In genomic region chr15:73923488-73924164, GRCh38 we compare ENCODE assay signal across 8 cellular contexts. TPM values are rescaled to one million over a fixed set of nuclear protein-coding genes. Genes with fewer than 3 reads are reported as not detected.
DNase-seq lines count a peak whose midpoint lies in the region; ATAC-seq, FAIRE-seq and TF ChIP-seq lines count a peak whose summit lies in the region.
"Had no signal": no experiment of that assay in that cellular context is flagged by ENCODE, and none has a peak within 500 bp of the region (broad histone marks: within the 10 kb centered on the region; RNA-seq: fewer than 3 reads in every experiment).

No MANE protein-coding gene starts in this region.

- peak overlapping the region; percentile 30 for H3K27ac ChIP-seq in keratinocyte (ENCODE audit: control insufficient read depth, insufficient read depth, low read length)

- peak overlapping the region; percentile 3 for H3K4me3 ChIP-seq in Loucy (ENCODE audit: low read length, poor library complexity, severe bottlenecking)
- no peak overlapping the region for H3K4me3 ChIP-seq in keratinocyte (ENCODE audit: control insufficient read depth in 2 of 3, extremely low read depth in 1 of 3, insufficient read depth in 2 of 3, low read depth in 1 of 3, low read length in 3 of 3)
- H3K4me3 ChIP-seq: gastrocnemius medialis had no signal

- H3K9me2 ChIP-seq in Loucy (replicated peaks; ENCODE audit: low read depth, low read length): no peaks in the 10 kb centered on the region

- peaks cover 5% of the 10 kb centered on the region for H3K9me3 Mint-ChIP-seq in activated T-helper 1 cell treated with anti-CD3 and anti-CD28 coated beads, Interleukin-12 subunit alpha, Interleukin-12 subunit beta, Interleukin-2, Interleukin-4 antibody, amounts not matched to agents 30 ng/mL and 10 ng/mL and 1 ng/mL, durations not matched to agents 14 hours and 24 hours and 36 hours
- H3K9me3 Mint-ChIP-seq in stimulated activated memory B cell treated with anti-CD40 and anti-IgM and Interleukin-4, amounts not matched to agents 10 μg/mL and 1 μg/mL and 100 μg/mL, for 72 hours: no peaks in the 10 kb centered on the region
- no peaks in the 10 kb centered on the region for H3K9me3 Mint-ChIP-seq in stimulated activated naive B cell treated with anti-CD40 and anti-IgM and Interleukin-4, amounts not matched to agents 10 μg/mL and 1 μg/mL and 100 μg/mL, for 72 hours

- no peak for ATAC-seq in stimulated activated memory B cell treated with anti-CD40 and anti-IgM and Interleukin-4, amounts not matched to agents 10 μg/mL and 1 μg/mL and 100 μg/mL, for 72 hours
- ATAC-seq in stimulated activated naive B cell treated with anti-CD40 and anti-IgM and Interleukin-4, amounts not matched to agents 10 μg/mL and 1 μg/mL and 100 μg/mL, for 72 hours (replicated peaks): no peak
- no peak for ATAC-seq in GM21576 (IDR thresholded peaks at IDR 0.05; ENCODE audit: unreplicated experiment)
- ATAC-seq: gastrocnemius medialis had no signal

- H3K27me3 Mint-ChIP-seq in activated T-helper 1 cell treated with anti-CD3 and anti-CD28 coated beads, Interleukin-12 subunit alpha, Interleukin-12 subunit beta, Interleukin-2, Interleukin-4 antibody, amounts not matched to agents 30 ng/mL and 10 ng/mL and 1 ng/mL, durations not matched to agents 14 hours and 24 hours and 36 hours (ENCODE audit: insufficient read depth): peaks cover 5% of the 10 kb centered on the region
- H3K27me3 Mint-ChIP-seq in stimulated activated memory B cell treated with anti-CD40 and anti-IgM and Interleukin-4, amounts not matched to agents 10 μg/mL and 1 μg/mL and 100 μg/mL, for 72 hours: peaks cover 8% of the 10 kb centered on the region
- H3K27me3 Mint-ChIP-seq in stimulated activated naive B cell treated with anti-CD40 and anti-IgM and Interleukin-4, amounts not matched to agents 10 μg/mL and 1 μg/mL and 100 μg/mL, for 72 hours: peaks cover 26 to 43% of the 10 kb centered on the region in 2 donors

- H2AFZ ChIP-seq in Loucy (ENCODE audit: low read length) (no peak overlapping the region), keratinocyte (ENCODE audit: control insufficient read depth, low read length) (no peak overlapping the region)

- H3F3A ChIP-seq in Loucy (ENCODE audit: low read depth): no peaks in the 10 kb centered on the region

- H3K27me3 ChIP-seq in Loucy (ENCODE audit: insufficient read depth, low read length, poor library complexity, severe bottlenecking) (no peaks in the 10 kb centered on the region), keratinocyte (ENCODE audit: control insufficient read depth, extremely low read depth, insufficient read depth, low read length) (no peaks in the 10 kb centered on the region)
- H3K27me3 ChIP-seq: gastrocnemius medialis had no signal

- no peak overlapping the region for H3K4me3 Mint-ChIP-seq in activated T-helper 1 cell treated with anti-CD3 and anti-CD28 coated beads, Interleukin-12 subunit alpha, Interleukin-12 subunit beta, Interleukin-2, Interleukin-4 antibody, amounts not matched to agents 30 ng/mL and 10 ng/mL and 1 ng/mL, durations not matched to agents 14 hours and 24 hours and 36 hours
- H3K4me3 Mint-ChIP-seq in stimulated activated memory B cell treated with anti-CD40 and anti-IgM and Interleukin-4, amounts not matched to agents 10 μg/mL and 1 μg/mL and 100 μg/mL, for 72 hours: no peak overlapping the region
- H3K4me3 Mint-ChIP-seq in stimulated activated naive B cell treated with anti-CD40 and anti-IgM and Interleukin-4, amounts not matched to agents 10 μg/mL and 1 μg/mL and 100 μg/mL, for 72 hours: no peak overlapping the region

- H3K4me2 ChIP-seq in Loucy (ENCODE audit: low read depth, low read length, poor library complexity, severe bottlenecking) (peak overlapping the region; percentile 39), keratinocyte (ENCODE audit: control insufficient read depth, extremely low read depth, insufficient read depth, low read depth, low read length) (peak overlapping the region; percentile 31)

- DNase-seq in activated T-helper 1 cell treated with anti-CD3 and anti-CD28 coated beads, Interleukin-12 subunit alpha, Interleukin-12 subunit beta, Interleukin-2, Interleukin-4 antibody, amounts not matched to agents 30 ng/mL and 10 ng/mL and 1 ng/mL, durations not matched to agents 14 hours and 24 hours and 36 hours (ENCODE audit: low spot score): no peak
- no peak for DNase-seq in keratinocyte (ENCODE audit: low read depth, low spot score)
- DNase-seq in NCI-H187 treated with DMSO at 0.1 percent for 48 hours (lab: John Stamatoyannopoulos, UW): no peak
- no peak for DNase-seq in stimulated activated naive B cell treated with anti-CD40 and anti-IgM and Interleukin-4, amounts not matched to agents 10 μg/mL and 1 μg/mL and 100 μg/mL, for 72 hours
- DNase-seq: gastrocnemius medialis had no signal

- no peaks in the 10 kb centered on the region for H3K9me1 ChIP-seq in keratinocyte (ENCODE audit: control insufficient read depth, extremely low read depth, insufficient read depth, low read length)

- TF ChIP-seq CTCF in Loucy (conservative IDR thresholded peaks at IDR 0.05; ENCODE audit: low read length): no peak
- TF ChIP-seq CTCF in keratinocyte (optimal IDR thresholded peaks at IDR 0.05 in 1 of 3, IDR thresholded peaks at IDR 0.05 in 1 of 3, conservative IDR thresholded peaks at IDR 0.05 in 1 of 3; ENCODE audit: extremely low read depth in 1 of 3, insufficient read depth in 2 of 3, low read length in 3 of 3): no peak

- H3K36me3 Mint-ChIP-seq in activated T-helper 1 cell treated with anti-CD3 and anti-CD28 coated beads, Interleukin-12 subunit alpha, Interleukin-12 subunit beta, Interleukin-2, Interleukin-4 antibody, amounts not matched to agents 30 ng/mL and 10 ng/mL and 1 ng/mL, durations not matched to agents 14 hours and 24 hours and 36 hours (ENCODE audit: low read depth): peaks cover 8% of the 10 kb centered on the region
- H3K36me3 Mint-ChIP-seq in stimulated activated memory B cell treated with anti-CD40 and anti-IgM and Interleukin-4, amounts not matched to agents 10 μg/mL and 1 μg/mL and 100 μg/mL, for 72 hours: peaks cover 5% of the 10 kb centered on the region
- H3K36me3 Mint-ChIP-seq in stimulated activated naive B cell treated with anti-CD40 and anti-IgM and Interleukin-4, amounts not matched to agents 10 μg/mL and 1 μg/mL and 100 μg/mL, for 72 hours: no peaks in the 10 kb centered on the region

- H4K20me1 ChIP-seq in Loucy (ENCODE audit: insufficient read depth, low read length, poor library complexity, severe bottlenecking) (no peaks in the 10 kb centered on the region), keratinocyte (ENCODE audit: control insufficient read depth, extremely low read depth, insufficient read depth, low read length) (no peaks in the 10 kb centered on the region)

- H3K27ac Mint-ChIP-seq in activated T-helper 1 cell treated with anti-CD3 and anti-CD28 coated beads, Interleukin-12 subunit alpha, Interleukin-12 subunit beta, Interleukin-2, Interleukin-4 antibody, amounts not matched to agents 30 ng/mL and 10 ng/mL and 1 ng/mL, durations not matched to agents 14 hours and 24 hours and 36 hours: peak overlapping the region; percentile 76
- H3K27ac Mint-ChIP-seq in stimulated activated memory B cell treated with anti-CD40 and anti-IgM and Interleukin-4, amounts not matched to agents 10 μg/mL and 1 μg/mL and 100 μg/mL, for 72 hours: peak overlapping the region; percentile 10
- H3K27ac Mint-ChIP-seq in stimulated activated naive B cell treated with anti-CD40 and anti-IgM and Interleukin-4, amounts not matched to agents 10 μg/mL and 1 μg/mL and 100 μg/mL, for 72 hours: no peak overlapping the region

- H3K9me3 ChIP-seq in Loucy (ENCODE audit: insufficient read depth, low read depth, low read length): peaks cover 4% of the 10 kb centered on the region; the same call in 1 of the 2 replicates
- no peaks in the 10 kb centered on the region for H3K9me3 ChIP-seq in keratinocyte (ENCODE audit: control insufficient read depth, low read depth, low read length)
- H3K9me3 ChIP-seq: gastrocnemius medialis had no signal

- H3K36me3 ChIP-seq in Loucy (ENCODE audit: insufficient read depth, low read length) (no peaks in the 10 kb centered on the region), keratinocyte (ENCODE audit: control insufficient read depth in 2 of 2, extremely low read depth in 1 of 2, insufficient read depth in 2 of 2, low read length in 2 of 2) (no peaks in the 10 kb centered on the region)
- H3K36me3 ChIP-seq: gastrocnemius medialis had no signal

- H3K9ac ChIP-seq in Loucy (ENCODE audit: low read depth, low read length, poor library complexity, severe bottlenecking): peak overlapping the region; percentile 50
- H3K9ac ChIP-seq in keratinocyte (ENCODE audit: control insufficient read depth, extremely low read depth, insufficient read depth, low read length): no peak overlapping the region

- intact Hi-C loops in activated T-helper 1 cell treated with anti-CD3 and anti-CD28 coated beads, Interleukin-12 subunit alpha, Interleukin-12 subunit beta, Interleukin-2, Interleukin-4 antibody, amounts not matched to agents 30 ng/mL and 10 ng/mL and 1 ng/mL, durations not matched to agents 14 hours and 24 hours and 36 hours (cut with micrococcal nuclease): loop anchor here (10.0 kb wide), 1 partner anchor 349 kb away; no protein-coding TSS in a partner anchor

- peaks cover 52% of the 10 kb centered on the region for H3K4me1 ChIP-seq in Loucy (ENCODE audit: insufficient read depth, low read length, poor library complexity, severe bottlenecking)
- H3K4me1 ChIP-seq in keratinocyte (ENCODE audit: control insufficient read depth, extremely low read depth, insufficient read depth, low read length): peaks cover 33% of the 10 kb centered on the region

- dilution Hi-C loops in keratinocyte (cut with MboI; ENCODE audit: extremely low pct_ligation_motif_present, low sequenced_read_pairs): no loop called here

- H3K4me1 Mint-ChIP-seq in activated T-helper 1 cell treated with anti-CD3 and anti-CD28 coated beads, Interleukin-12 subunit alpha, Interleukin-12 subunit beta, Interleukin-2, Interleukin-4 antibody, amounts not matched to agents 30 ng/mL and 10 ng/mL and 1 ng/mL, durations not matched to agents 14 hours and 24 hours and 36 hours (ENCODE audit: low read depth): peaks cover 43% of the 10 kb centered on the region
- peaks cover 50% of the 10 kb centered on the region for H3K4me1 Mint-ChIP-seq in stimulated activated memory B cell treated with anti-CD40 and anti-IgM and Interleukin-4, amounts not matched to agents 10 μg/mL and 1 μg/mL and 100 μg/mL, for 72 hours
- H3K4me1 Mint-ChIP-seq in stimulated activated naive B cell treated with anti-CD40 and anti-IgM and Interleukin-4, amounts not matched to agents 10 μg/mL and 1 μg/mL and 100 μg/mL, for 72 hours: peaks cover 20 to 29% of the 10 kb centered on the region in 2 donors

- FAIRE-seq in keratinocyte (lab: Jason Lieb, UNC): no peak

- no peaks in the 10 kb centered on the region for H3K79me2 ChIP-seq in Loucy (ENCODE audit: insufficient read depth, low read length)
- no peaks in the 10 kb centered on the region for H3K79me2 ChIP-seq in keratinocyte (ENCODE audit: control insufficient read depth, insufficient read depth, low read length)

RNA-seq across cellular contexts. Expression of gene LOXL1, which starts 2.6 kb away (rescaled TPM):
- total RNA-seq in activated T-helper 1 cell treated with anti-CD3 and anti-CD28 coated beads, Interleukin-12 subunit alpha, Interleukin-12 subunit beta, Interleukin-2, Interleukin-4 antibody, amounts not matched to agents 30 ng/mL and 10 ng/mL and 1 ng/mL, durations not matched to agents 14 hours and 24 hours and 36 hours: 0.34 and 1.3 TPM in 2 replicates
- polyA plus RNA-seq in keratinocyte: 8.8 to 14.8 TPM (median 9.2 TPM) in 3 replicates
- polyA plus RNA-seq in keratinocyte (2011; ENCODE audit: low read depth): 3.7 TPM
- polyA plus RNA-seq in keratinocyte (2011; cell fraction: cytosol; rRNA removed): 8.2 and 13.2 TPM in 2 replicates
- 13.6 and 28.2 TPM in 2 replicates for polyA plus RNA-seq in keratinocyte (2011; cell fraction: nucleus; rRNA removed)
- polyA plus RNA-seq in keratinocyte (2012; ENCODE audit: low replicate concordance): 10.2 and 14.9 TPM in 2 replicates
- polyA minus RNA-seq in keratinocyte: 18.3 to 36.7 TPM (median 23.4 TPM) in 3 replicates
- polyA minus RNA-seq in keratinocyte (2011; cell fraction: cytosol; rRNA and poly(A)+ RNA removed): 22.6 TPM
- 13.4 and 20.4 TPM in 2 replicates for polyA minus RNA-seq in keratinocyte (2011; cell fraction: nucleus; rRNA and poly(A)+ RNA removed)

RNA-seq across cellular contexts. Expression of gene TBC1D21, which starts 50.3 kb away (rescaled TPM):
- not detected in 2 replicates for total RNA-seq in activated T-helper 1 cell treated with anti-CD3 and anti-CD28 coated beads, Interleukin-12 subunit alpha, Interleukin-12 subunit beta, Interleukin-2, Interleukin-4 antibody, amounts not matched to agents 30 ng/mL and 10 ng/mL and 1 ng/mL, durations not matched to agents 14 hours and 24 hours and 36 hours
- polyA plus RNA-seq in keratinocyte: not detected in 3 replicates
- polyA plus RNA-seq in keratinocyte (2011; ENCODE audit: low read depth): not detected
- polyA plus RNA-seq in keratinocyte (2011; cell fraction: cytosol; rRNA removed): not detected in 2 replicates
- polyA plus RNA-seq in keratinocyte (2011; cell fraction: nucleus; rRNA removed): not detected in 2 replicates
- polyA plus RNA-seq in keratinocyte (2012; ENCODE audit: low replicate concordance): not detected in 2 replicates
- not detected in 3 replicates for polyA minus RNA-seq in keratinocyte
- not detected for polyA minus RNA-seq in keratinocyte (2011; cell fraction: cytosol; rRNA and poly(A)+ RNA removed)
- not detected in 2 replicates for polyA minus RNA-seq in keratinocyte (2011; cell fraction: nucleus; rRNA and poly(A)+ RNA removed)
- total RNA-seq: gastrocnemius medialis had no signal
